Comparison of ENCODE assay signal across 1 cellular context in genomic region chr16:20734782-20735181, GRCh38.
TF ChIP-seq lines count a peak whose summit lies in the region.

No MANE protein-coding gene starts in this region.

TF ChIP-seq in K562, 482 proteins besides CTCF, POLR2A, EP300 and RAD21:
- no peak for TF ChIP-seq POLR2AphosphoS2 (IDR thresholded peaks at IDR 0.05; ENCODE audit: low read length)
- TF ChIP-seq CTBP1 (IDR thresholded peaks at IDR 0.05; ENCODE audit: borderline replicate concordance): no peak
- no peak for TF ChIP-seq PTBP1 (IDR thresholded peaks at IDR 0.05; ENCODE audit: low read depth, low read length)
- no peak for TF ChIP-seq TEAD2 (tag; IDR thresholded peaks at IDR 0.05)
- no peak for TF ChIP-seq TFAP4 (CRISPR knock-in tag; IDR thresholded peaks at IDR 0.05; ENCODE audit: borderline replicate concordance)
- no peak for TF ChIP-seq FIP1L1 (IDR thresholded peaks at IDR 0.05; ENCODE audit: low read depth, low read length, poor library complexity, severe bottlenecking)
- no peak for TF ChIP-seq REST (CRISPR knock-in tag; IDR thresholded peaks at IDR 0.05; ENCODE audit: low read depth)
- no peak for TF ChIP-seq CAMTA2 (CRISPR knock-in tag; conservative IDR thresholded peaks at IDR 0.05)
- TF ChIP-seq ASH1L (IDR thresholded peaks at IDR 0.05; ENCODE audit: borderline replicate concordance, low read depth, partially characterized antibody): no peak
- TF ChIP-seq ZNF133 (CRISPR knock-in tag; IDR thresholded peaks at IDR 0.05): no peak
- no peak for TF ChIP-seq MIER1 (IDR thresholded peaks at IDR 0.05; ENCODE audit: low read depth)
- TF ChIP-seq SMAD1 (IDR thresholded peaks at IDR 0.05; ENCODE audit: low read depth, low read length, partially characterized antibody): no peak
- no peak for TF ChIP-seq NFRKB (IDR thresholded peaks at IDR 0.05; ENCODE audit: low read depth)
